Comparison of ENCODE assay signal across 1 cellular context in genomic region chr17:8226536-8227237, GRCh38.
TF ChIP-seq lines count a peak whose summit lies in the region.

No MANE protein-coding gene starts in this region.

TF ChIP-seq in K562, 482 proteins besides CTCF, POLR2A, EP300 and RAD21 (continued from another document and continues in another):
- TF ChIP-seq, protein P1, sequence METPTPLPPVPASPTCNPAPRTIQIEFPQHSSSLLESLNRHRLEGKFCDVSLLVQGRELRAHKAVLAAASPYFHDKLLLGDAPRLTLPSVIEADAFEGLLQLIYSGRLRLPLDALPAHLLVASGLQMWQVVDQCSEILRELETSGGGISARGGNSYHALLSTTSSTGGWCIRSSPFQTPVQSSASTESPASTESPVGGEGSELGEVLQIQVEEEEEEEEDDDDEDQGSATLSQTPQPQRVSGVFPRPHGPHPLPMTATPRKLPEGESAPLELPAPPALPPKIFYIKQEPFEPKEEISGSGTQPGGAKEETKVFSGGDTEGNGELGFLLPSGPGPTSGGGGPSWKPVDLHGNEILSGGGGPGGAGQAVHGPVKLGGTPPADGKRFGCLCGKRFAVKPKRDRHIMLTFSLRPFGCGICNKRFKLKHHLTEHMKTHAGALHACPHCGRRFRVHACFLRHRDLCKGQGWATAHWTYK (CRISPR knock-in tag; IDR thresholded peaks at IDR 0.05) = no peak
- TF ChIP-seq KLF10 (CRISPR knock-in tag; IDR thresholded peaks at IDR 0.05) = peak; percentile 70; the same call in 1 of the 2 replicates
- TF ChIP-seq ZNF696 (CRISPR knock-in tag; conservative IDR thresholded peaks at IDR 0.05) = no peak
- TF ChIP-seq CBFA2T2 (conservative IDR thresholded peaks at IDR 0.05) = no peak
- no peak for TF ChIP-seq SETDB1 (IDR thresholded peaks at IDR 0.05; ENCODE audit: low read length)
- no peak for TF ChIP-seq MECOM (CRISPR knock-in tag; IDR thresholded peaks at IDR 0.05)
- no peak for TF ChIP-seq ZNF316 (IDR thresholded peaks at IDR 0.05)
- no peak for TF ChIP-seq PCBP1 (IDR thresholded peaks at IDR 0.05; ENCODE audit: low read depth, low read length, poor library complexity, severe bottlenecking)
- no peak for TF ChIP-seq KHSRP (IDR thresholded peaks at IDR 0.05)
- TF ChIP-seq SAFB (IDR thresholded peaks at IDR 0.05; ENCODE audit: borderline replicate concordance, low read depth, low read length) = no peak
- TF ChIP-seq, protein P2, sequence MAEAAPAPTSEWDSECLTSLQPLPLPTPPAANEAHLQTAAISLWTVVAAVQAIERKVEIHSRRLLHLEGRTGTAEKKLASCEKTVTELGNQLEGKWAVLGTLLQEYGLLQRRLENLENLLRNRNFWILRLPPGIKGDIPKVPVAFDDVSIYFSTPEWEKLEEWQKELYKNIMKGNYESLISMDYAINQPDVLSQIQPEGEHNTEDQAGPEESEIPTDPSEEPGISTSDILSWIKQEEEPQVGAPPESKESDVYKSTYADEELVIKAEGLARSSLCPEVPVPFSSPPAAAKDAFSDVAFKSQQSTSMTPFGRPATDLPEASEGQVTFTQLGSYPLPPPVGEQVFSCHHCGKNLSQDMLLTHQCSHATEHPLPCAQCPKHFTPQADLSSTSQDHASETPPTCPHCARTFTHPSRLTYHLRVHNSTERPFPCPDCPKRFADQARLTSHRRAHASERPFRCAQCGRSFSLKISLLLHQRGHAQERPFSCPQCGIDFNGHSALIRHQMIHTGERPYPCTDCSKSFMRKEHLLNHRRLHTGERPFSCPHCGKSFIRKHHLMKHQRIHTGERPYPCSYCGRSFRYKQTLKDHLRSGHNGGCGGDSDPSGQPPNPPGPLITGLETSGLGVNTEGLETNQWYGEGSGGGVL (CRISPR knock-in tag; IDR thresholded peaks at IDR 0.05) = no peak
- no peak for TF ChIP-seq CREB3L1 (IDR thresholded peaks at IDR 0.05; ENCODE audit: borderline replicate concordance, low read depth)
- TF ChIP-seq RFX7 (CRISPR knock-in tag; IDR thresholded peaks at IDR 0.05) = peak; percentile 59; the same call in 1 of the 2 replicates
- peak; percentile 89; the same call in 1 of the 2 replicates for TF ChIP-seq ADNP (tag; IDR thresholded peaks at IDR 0.05)
- TF ChIP-seq XRCC5 (IDR thresholded peaks at IDR 0.05; ENCODE audit: low read depth, low read length) = no peak
- no peak for TF ChIP-seq ZNF124 (CRISPR knock-in tag; IDR thresholded peaks at IDR 0.05)
- no peak for TF ChIP-seq EZH2 (IDR thresholded peaks at IDR 0.05; ENCODE audit: borderline replicate concordance, low read depth, low read length)
- TF ChIP-seq, protein P3, sequence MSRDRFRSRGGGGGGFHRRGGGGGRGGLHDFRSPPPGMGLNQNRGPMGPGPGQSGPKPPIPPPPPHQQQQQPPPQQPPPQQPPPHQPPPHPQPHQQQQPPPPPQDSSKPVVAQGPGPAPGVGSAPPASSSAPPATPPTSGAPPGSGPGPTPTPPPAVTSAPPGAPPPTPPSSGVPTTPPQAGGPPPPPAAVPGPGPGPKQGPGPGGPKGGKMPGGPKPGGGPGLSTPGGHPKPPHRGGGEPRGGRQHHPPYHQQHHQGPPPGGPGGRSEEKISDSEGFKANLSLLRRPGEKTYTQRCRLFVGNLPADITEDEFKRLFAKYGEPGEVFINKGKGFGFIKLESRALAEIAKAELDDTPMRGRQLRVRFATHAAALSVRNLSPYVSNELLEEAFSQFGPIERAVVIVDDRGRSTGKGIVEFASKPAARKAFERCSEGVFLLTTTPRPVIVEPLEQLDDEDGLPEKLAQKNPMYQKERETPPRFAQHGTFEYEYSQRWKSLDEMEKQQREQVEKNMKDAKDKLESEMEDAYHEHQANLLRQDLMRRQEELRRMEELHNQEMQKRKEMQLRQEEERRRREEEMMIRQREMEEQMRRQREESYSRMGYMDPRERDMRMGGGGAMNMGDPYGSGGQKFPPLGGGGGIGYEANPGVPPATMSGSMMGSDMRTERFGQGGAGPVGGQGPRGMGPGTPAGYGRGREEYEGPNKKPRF (IDR thresholded peaks at IDR 0.05; ENCODE audit: low read depth, low read length) = no peak
- no peak for TF ChIP-seq ZNF561 (CRISPR knock-in tag; conservative IDR thresholded peaks at IDR 0.05)
- 0 out of 2 replicates have a peak, but pooled peaks have one; percentile 21 for TF ChIP-seq ZBTB17 (CRISPR knock-in tag; IDR thresholded peaks at IDR 0.05)
- no peak for TF ChIP-seq RBM39 (optimal IDR thresholded peaks at IDR 0.05; ENCODE audit: low read depth, low read length)
- TF ChIP-seq CHAMP1 (IDR thresholded peaks at IDR 0.05) = peak; percentile 37; the same call in 1 of the 2 replicates
- no peak for TF ChIP-seq ELF4 (CRISPR knock-in tag; IDR thresholded peaks at IDR 0.05)
- peak; percentile 66; the same call in 1 of the 2 replicates for TF ChIP-seq ZKSCAN8 (CRISPR knock-in tag; IDR thresholded peaks at IDR 0.05)
- no peak for TF ChIP-seq ILK (tag; IDR thresholded peaks at IDR 0.05; ENCODE audit: borderline replicate concordance, low read depth)
- TF ChIP-seq BDP1 (IDR thresholded peaks at IDR 0.05; ENCODE audit: insufficient read depth, insufficient read length) = peak; percentile 72
- TF ChIP-seq, protein P4, sequence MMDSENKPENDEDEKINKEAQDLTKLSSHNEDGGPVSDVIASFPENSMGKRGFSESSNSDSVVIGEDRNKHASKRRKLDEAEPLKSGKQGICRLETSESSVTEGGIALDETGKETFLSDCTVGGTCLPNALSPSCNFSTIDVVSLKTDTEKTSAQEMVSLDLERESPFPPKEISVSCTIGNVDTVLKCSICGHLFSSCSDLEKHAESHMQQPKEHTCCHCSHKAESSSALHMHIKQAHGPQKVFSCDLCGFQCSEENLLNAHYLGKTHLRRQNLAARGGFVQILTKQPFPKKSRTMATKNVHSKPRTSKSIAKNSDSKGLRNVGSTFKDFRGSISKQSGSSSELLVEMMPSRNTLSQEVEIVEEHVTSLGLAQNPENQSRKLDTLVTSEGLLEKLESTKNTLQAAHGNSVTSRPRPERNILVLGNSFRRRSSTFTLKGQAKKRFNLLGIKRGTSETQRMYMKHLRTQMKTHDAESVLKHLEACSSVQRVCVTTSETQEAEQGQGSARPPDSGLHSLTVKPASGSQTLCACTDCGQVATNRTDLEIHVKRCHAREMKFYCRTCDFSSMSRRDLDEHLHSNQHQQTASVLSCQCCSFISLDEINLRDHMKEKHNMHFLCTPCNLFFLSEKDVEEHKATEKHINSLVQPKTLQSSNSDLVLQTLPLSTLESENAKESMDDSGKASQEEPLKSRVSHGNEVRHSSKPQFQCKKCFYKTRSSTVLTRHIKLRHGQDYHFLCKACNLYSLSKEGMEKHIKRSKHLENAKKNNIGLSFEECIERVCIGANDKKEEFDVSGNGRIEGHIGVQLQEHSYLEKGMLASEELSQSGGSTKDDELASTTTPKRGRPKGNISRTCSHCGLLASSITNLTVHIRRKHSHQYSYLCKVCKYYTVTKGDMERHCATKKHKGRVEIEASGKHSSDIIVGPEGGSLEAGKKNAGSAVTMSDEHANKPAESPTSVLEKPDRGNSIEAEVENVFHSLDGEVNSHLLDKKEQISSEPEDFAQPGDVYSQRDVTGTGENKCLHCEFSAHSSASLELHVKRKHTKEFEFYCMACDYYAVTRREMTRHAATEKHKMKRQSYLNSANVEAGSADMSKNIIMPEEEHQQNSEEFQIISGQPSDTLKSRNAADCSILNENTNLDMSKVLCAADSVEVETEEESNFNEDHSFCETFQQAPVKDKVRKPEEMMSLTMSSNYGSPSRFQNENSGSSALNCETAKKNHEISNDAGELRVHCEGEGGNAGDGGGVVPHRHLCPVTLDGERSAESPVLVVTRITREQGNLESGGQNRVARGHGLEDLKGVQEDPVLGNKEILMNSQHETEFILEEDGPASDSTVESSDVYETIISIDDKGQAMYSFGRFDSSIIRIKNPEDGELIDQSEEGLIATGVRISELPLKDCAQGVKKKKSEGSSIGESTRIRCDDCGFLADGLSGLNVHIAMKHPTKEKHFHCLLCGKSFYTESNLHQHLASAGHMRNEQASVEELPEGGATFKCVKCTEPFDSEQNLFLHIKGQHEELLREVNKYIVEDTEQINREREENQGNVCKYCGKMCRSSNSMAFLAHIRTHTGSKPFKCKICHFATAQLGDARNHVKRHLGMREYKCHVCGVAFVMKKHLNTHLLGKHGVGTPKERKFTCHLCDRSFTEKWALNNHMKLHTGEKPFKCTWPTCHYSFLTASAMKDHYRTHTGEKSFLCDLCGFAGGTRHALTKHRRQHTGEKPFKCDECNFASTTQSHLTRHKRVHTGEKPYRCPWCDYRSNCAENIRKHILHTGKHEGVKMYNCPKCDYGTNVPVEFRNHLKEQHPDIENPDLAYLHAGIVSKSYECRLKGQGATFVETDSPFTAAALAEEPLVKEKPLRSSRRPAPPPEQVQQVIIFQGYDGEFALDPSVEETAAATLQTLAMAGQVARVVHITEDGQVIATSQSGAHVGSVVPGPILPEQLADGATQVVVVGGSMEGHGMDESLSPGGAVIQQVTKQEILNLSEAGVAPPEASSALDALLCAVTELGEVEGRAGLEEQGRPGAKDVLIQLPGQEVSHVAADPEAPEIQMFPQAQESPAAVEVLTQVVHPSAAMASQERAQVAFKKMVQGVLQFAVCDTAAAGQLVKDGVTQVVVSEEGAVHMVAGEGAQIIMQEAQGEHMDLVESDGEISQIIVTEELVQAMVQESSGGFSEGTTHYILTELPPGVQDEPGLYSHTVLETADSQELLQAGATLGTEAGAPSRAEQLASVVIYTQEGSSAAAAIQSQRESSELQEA (IDR thresholded peaks at IDR 0.05; ENCODE audit: low read depth) = peak; percentile 69
- no peak for TF ChIP-seq XRCC3 (IDR thresholded peaks at IDR 0.05)
- TF ChIP-seq ZNF431 (CRISPR knock-in tag; IDR thresholded peaks at IDR 0.05) = no peak
